ENCODE assay signal across 19 cellular contexts in genomic region chr16:89555265-89555664, GRCh38. TPM values are rescaled to one million over a fixed set of nuclear protein-coding genes. Genes with fewer than 3 reads are reported as not detected.
DNase-seq lines count a peak whose midpoint lies in the region; ATAC-seq and TF ChIP-seq lines count a peak whose summit lies in the region.
"Had no signal": no experiment of that assay in that cellular context is flagged by ENCODE, and none has a peak within 500 bp of the region (broad histone marks: within the 10 kb centered on the region; RNA-seq: fewer than 3 reads in every experiment).

No MANE protein-coding gene starts in this region.

- WGBS in ovary, 3 donors, result 89 to 90% (median 89%) methylated on average over 16 of the region's 16 CpGs

- H3K27me3 ChIP-seq in ovary, result no peaks in the 10 kb centered on the region

- no peak for TF ChIP-seq CTCF in RWPE1 (conservative IDR thresholded peaks at IDR 0.05; ENCODE audit: low read depth)
- TF ChIP-seq CTCF in ovary (IDR thresholded peaks at IDR 0.05), result no peak

- no peak for TF ChIP-seq POLR2A in ovary (IDR thresholded peaks at IDR 0.05)

- no peak for TF ChIP-seq EP300 in ovary (IDR thresholded peaks at IDR 0.05)

- intact Hi-C loops in ovary (cut with DNase I), result loop anchor here in 2 of 4 donors (5.0 to 10.0 kb wide), 2 partner anchors 218 to 220 kb away; no protein-coding TSS in a partner anchor

- no peak for DNase-seq in RWPE1 (ENCODE audit: low spot score)
- DNase-seq in substantia nigra (lab: John Stamatoyannopoulos, UW), result no peak
- no peak for DNase-seq in hippocampal formation (lab: John Stamatoyannopoulos, UW)
- no peak for DNase-seq in ovary
- DNase-seq: C1 segment of cervical spinal cord; Calu3; CD4-positive, alpha-beta memory T cell; COR-L47; DMS53; DMS79 treated with DMSO at 0.1 percent for 48 hours; GF-D8; GOT3; HFFc6 had no signal

- H3K9me3 ChIP-seq in ovary, result no peaks in the 10 kb centered on the region
- H3K9me3 ChIP-seq: HAP-1 had no signal

- H3K4me3 ChIP-seq in ovary, result no peak overlapping the region
- H3K4me3 ChIP-seq: HAP-1 had no signal

- H3K36me3 ChIP-seq in ovary, result no peaks in the 10 kb centered on the region

- H3K27ac ChIP-seq in RWPE1 (peak overlapping the region; percentile 95), cingulate gyrus (ENCODE audit: low read depth, low read length) (peak overlapping the region; percentile 78), substantia nigra (ENCODE audit: low read depth, low read length, poor library complexity, severe bottlenecking) (peak overlapping the region; percentile 79), ovary (no peak overlapping the region)

- CTCF ChIA-PET in RWPE1 (lab: Yijun Ruan, JAX), result interaction anchor here (0.6 kb wide), 1 partner anchor 291 kb away, joined by 4 read pairs; no protein-coding TSS in a partner anchor

- H3K4me1 ChIP-seq in ovary (ENCODE audit: insufficient read depth), result no peaks in the 10 kb centered on the region

- POLR2A ChIA-PET in RWPE1 (lab: Yijun Ruan, JAX; ENCODE audit: low non-redundant PET), result no interaction called here

- ATAC-seq in GM21529 (IDR thresholded peaks at IDR 0.05; ENCODE audit: unreplicated experiment), result no peak

RNA-seq across cellular contexts. Expression of gene RPL13, which starts 5.2 kb away (rescaled TPM):
- total RNA-seq in ovary, result over 10,000 TPM in 2 of 7 donors, 1,000 to 10,000 TPM in 5; 4,259 to 21,366 (median 5,883) TPM
- over 10,000 TPM in 1 of 2 donors, 1,000 to 10,000 TPM in 1; 1,317 to 14,290 TPM for polyA plus RNA-seq in ovary

RNA-seq across cellular contexts. Expression of gene CPNE7, which starts 20.3 kb away (rescaled TPM):
- 1 to 10 TPM in 3 of 7 donors, under 1 TPM in 3, not detected in 1; 0.36 to 4.0 (median 1.2) TPM for total RNA-seq in ovary
- under 1 TPM in 1 of 2 donors, not detected in 1; 0.90 TPM for polyA plus RNA-seq in ovary

RNA-seq across cellular contexts. Expression of gene SPG7, which starts 47.1 kb away (rescaled TPM):
- total RNA-seq in ovary, result 100 to 1,000 TPM in 3 of 7 donors, 10 to 100 TPM in 4; 73.5 to 145 (median 96.0) TPM
- 10 to 100 TPM; 48.9 to 76.7 TPM for polyA plus RNA-seq in ovary

RNA-seq across cellular contexts. Expression of gene DPEP1, which starts 58.2 kb away (rescaled TPM):
- total RNA-seq in ovary, result 1 to 10 TPM in 3 of 7 donors, under 1 TPM in 3, not detected in 1; 0.30 to 5.7 (median 1.3) TPM
- 1 to 10 TPM in 1 of 2 donors, under 1 TPM in 1; 0.35 to 3.3 TPM for polyA plus RNA-seq in ovary
- total RNA-seq: Calu3; CD4-positive, alpha-beta memory T cell; Daoy; G401; HFFc6 had no signal
- polyA plus RNA-seq: BJ; CD4-positive, alpha-beta memory T cell had no signal

Comparison
In these comparisons a context has a peak if more than half of its experiments do, and no peak if none do; other contexts are left out.
1. H3K27ac ChIP-seq: peak in RWPE1 (single experiment), cingulate gyrus (single experiment) and substantia nigra (single experiment); none in ovary (0 of 2).